20 cellular contexts compared by ENCODE assay signal in genomic region chr16:27112093-27112811, GRCh38. TPM values are rescaled to one million over a fixed set of nuclear protein-coding genes. Genes with fewer than 3 reads are reported as not detected.
"Had no signal": no experiment of that assay in that cellular context is flagged by ENCODE, and none has a peak within 500 bp of the region (broad histone marks: within the 10 kb centered on the region; RNA-seq: fewer than 3 reads in every experiment).

No MANE protein-coding gene starts in this region.

- H3K27ac ChIP-seq: esophagus muscularis mucosa, gastroesophageal sphincter, heart left ventricle, neutrophil, tibial artery had no signal

- FAIRE-seq: endothelial cell of umbilical vein, urothelium cell line had no signal

- DNase-seq: activated CD4-positive, alpha-beta T cell treated with anti-CD3 and anti-CD28 coated beads, Interleukin-2, amount 50 U/mL, for 1 hour; activated CD4-positive, CD25-positive, alpha-beta regulatory T cell treated with anti-CD3 and anti-CD28 coated beads, Interleukin-2, amount 50 U/mL, for 72 hours; activated naive CD4-positive, alpha-beta T cell treated with Interleukin-2 at 50 U/mL for 16 hours; activated T-cell treated with anti-CD3 and anti-CD28 coated beads for 4 hours; aorta; effector CD8-positive, alpha-beta T cell; heart left ventricle; left ventricle myocardium superior; spleen; stimulated activated naive CD4-positive, alpha-beta T cell had no signal

- H3K27ac Mint-ChIP-seq: activated T-helper 1 cell treated with anti-CD3 and anti-CD28 coated beads, Interleukin-12 subunit alpha, Interleukin-12 subunit beta, Interleukin-2, Interleukin-4 antibody, amounts not matched to agents 30 ng/mL and 10 ng/mL and 1 ng/mL, durations not matched to agents 14 hours and 24 hours and 36 hours had no signal

- H3K4me3 ChIP-seq: esophagus muscularis mucosa, gastroesophageal sphincter, heart left ventricle, spleen, tibial artery had no signal

- ATAC-seq: gastroesophageal sphincter, heart left ventricle, left ventricle myocardium superior had no signal

- H3K36me3 ChIP-seq: esophagus muscularis mucosa, gastroesophageal sphincter, heart left ventricle, neutrophil, spleen, tibial artery had no signal

- H3K4me3 Mint-ChIP-seq: activated T-helper 1 cell treated with anti-CD3 and anti-CD28 coated beads, Interleukin-12 subunit alpha, Interleukin-12 subunit beta, Interleukin-2, Interleukin-4 antibody, amounts not matched to agents 30 ng/mL and 10 ng/mL and 1 ng/mL, durations not matched to agents 14 hours and 24 hours and 36 hours had no signal

- H3K9me3 ChIP-seq: esophagus muscularis mucosa, gastroesophageal sphincter, heart left ventricle, neutrophil, tibial artery had no signal

RNA-seq across cellular contexts. Expression of gene C16orf82, which starts 45.5 kb away (rescaled TPM):
- total RNA-seq: activated T-helper 1 cell treated with anti-CD3 and anti-CD28 coated beads, Interleukin-12 subunit alpha, Interleukin-12 subunit beta, Interleukin-2, Interleukin-4 antibody, amounts not matched to agents 30 ng/mL and 10 ng/mL and 1 ng/mL, durations not matched to agents 14 hours and 24 hours and 36 hours; aorta; endothelial cell of umbilical vein; esophagus muscularis mucosa; gastroesophageal sphincter; heart left ventricle; left ventricle myocardium superior; renal cortical epithelial cell; spleen; subcutaneous adipose tissue; T-helper 1 cell treated with Interleukin-12 subunit alpha and Interleukin-12 subunit beta and Interleukin-4 antibody, amounts not matched to agents 30 ng/mL and 1 ng/mL, for 36 hours had no signal
- polyA plus RNA-seq: aorta, endothelial cell of umbilical vein, heart left ventricle, spleen had no signal
